14 cellular contexts compared by ENCODE assay signal in the genomic region with DNA sequence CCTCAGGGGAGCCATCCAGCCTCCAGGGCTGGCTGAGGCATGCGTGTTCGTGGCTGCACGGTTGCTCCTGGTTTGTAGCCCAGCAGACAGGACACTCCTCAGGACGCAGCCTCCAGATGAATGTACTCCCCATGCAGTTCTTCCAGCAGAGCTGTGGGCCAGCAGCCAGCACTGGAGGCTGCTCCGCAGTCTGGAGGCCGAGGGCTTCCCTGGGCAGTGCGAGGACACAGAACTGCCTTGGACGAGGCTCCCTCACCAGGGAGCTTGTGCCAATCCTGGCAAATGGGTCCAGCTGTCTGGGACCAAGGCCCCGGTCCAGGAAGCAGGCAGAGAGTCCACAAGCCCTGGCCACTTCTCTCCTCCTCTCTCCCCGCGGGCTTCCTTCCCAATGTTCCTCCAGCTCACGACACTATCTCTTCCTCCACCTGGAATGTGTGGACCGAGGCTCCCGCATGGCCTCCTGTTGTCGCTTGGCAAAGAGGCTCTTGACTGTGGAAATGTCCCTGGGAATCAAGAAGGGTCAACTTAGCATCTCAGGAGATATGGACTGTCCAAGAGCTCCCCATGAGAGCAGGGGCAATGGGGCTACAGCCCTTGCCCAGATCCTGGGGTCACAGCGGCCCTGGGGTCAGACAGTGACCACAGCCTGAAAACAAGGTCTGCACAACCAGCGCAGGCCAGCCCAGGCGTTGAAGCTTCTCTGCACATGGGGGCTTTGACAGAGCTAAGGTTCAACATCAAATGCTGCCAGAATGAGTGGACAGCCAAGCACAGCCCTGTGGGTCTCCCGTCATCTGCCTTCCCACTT. TPM values are rescaled to one million over a fixed set of nuclear protein-coding genes. Genes with fewer than 3 reads are reported as not detected.
DNase-seq lines count a peak whose midpoint lies in the region; ATAC-seq and TF ChIP-seq lines count a peak whose summit lies in the region.
"Had no signal": no experiment of that assay in that cellular context is flagged by ENCODE, and none has a peak within 500 bp of the region (broad histone marks: within the 10 kb centered on the region; RNA-seq: fewer than 3 reads in every experiment).

No MANE protein-coding gene starts in this region.

- H3K4me3 ChIP-seq in ascending aorta = no peak overlapping the region
- H3K4me3 ChIP-seq in heart right ventricle = no peak overlapping the region
- no peak overlapping the region for H3K4me3 ChIP-seq in psoas muscle
- H3K4me3 ChIP-seq in hepatocyte = no peak overlapping the region
- H3K4me3 ChIP-seq: esophagus squamous epithelium had no signal

- TF ChIP-seq CTCF in C4-2B (conservative IDR thresholded peaks at IDR 0.05) = no peak
- TF ChIP-seq CTCF in ascending aorta (IDR thresholded peaks at IDR 0.05) = no peak
- TF ChIP-seq CTCF in heart right ventricle (IDR thresholded peaks at IDR 0.05) = no peak
- TF ChIP-seq CTCF in psoas muscle (IDR thresholded peaks at IDR 0.05) = no peak
- no peak for TF ChIP-seq CTCF in hepatocyte (IDR thresholded peaks at IDR 0.05; ENCODE audit: poor library complexity)

- DNase-seq in ascending aorta (ENCODE audit: low spot score in 2 of 2) = no peak
- peak in 1 of 2 donors; percentile 74 for DNase-seq in heart right ventricle
- peak; percentile 55 to 76 for DNase-seq in psoas muscle
- DNase-seq in stimulated activated CD4-positive, alpha-beta T cell treated with anti-CD3 and anti-CD28 coated beads, Interleukin-15, amount 100 ng/mL, for 24 hours = no peak
- DNase-seq in T-helper 1 cell = no peak
- DNase-seq in hepatocyte (ENCODE audit: low spot score) = no peak
- DNase-seq in DMS153 (lab: John Stamatoyannopoulos, UW) = no peak
- DNase-seq: activated CD4-positive, alpha-beta T cell treated with anti-CD3 and anti-CD28 coated beads, Interleukin-2, amount 50 U/mL, for 1 hour; cortex of kidney; esophagus squamous epithelium; GDM1 had no signal

- no peaks in the 10 kb centered on the region for H3K9me2 ChIP-seq in hepatocyte (replicated peaks; ENCODE audit: insufficient read depth)

- no peak overlapping the region for H3K4me2 ChIP-seq in hepatocyte

- H3K79me2 ChIP-seq in hepatocyte = no peaks in the 10 kb centered on the region

- no peaks in the 10 kb centered on the region for H4K20me1 ChIP-seq in hepatocyte (ENCODE audit: insufficient read depth, poor library complexity, severe bottlenecking)

- H3K9me3 ChIP-seq in ascending aorta (no peaks in the 10 kb centered on the region), heart right ventricle (no peaks in the 10 kb centered on the region), psoas muscle (no peaks in the 10 kb centered on the region), hepatocyte (ENCODE audit: low read depth) (no peaks in the 10 kb centered on the region)
- H3K9me3 ChIP-seq: esophagus squamous epithelium had no signal

- H2AFZ ChIP-seq in hepatocyte = no peak overlapping the region

- intact Hi-C loops in ascending aorta (cut with DNase I) = no loop called here
- intact Hi-C loops in heart right ventricle (cut with DNase I) = no loop called here
- intact Hi-C loops in psoas muscle (cut with DNase I) = no loop called here

- peak overlapping the region; percentile 48 for H3K27ac ChIP-seq in C4-2B
- H3K27ac ChIP-seq in ascending aorta = peak overlapping the region; percentile 65 to 66
- H3K27ac ChIP-seq in heart right ventricle = peak overlapping the region in 2 of 10 donors; percentile 3 to 36
- no peak overlapping the region for H3K27ac ChIP-seq in psoas muscle
- H3K27ac ChIP-seq in hepatocyte = no peak overlapping the region
- H3K27ac ChIP-seq: esophagus squamous epithelium had no signal

- H3K27me3 ChIP-seq in ascending aorta (no peaks in the 10 kb centered on the region), heart right ventricle (peaks cover 0 to under 1% (median 0%) of the 10 kb centered on the region in 7 donors), psoas muscle (ENCODE audit: insufficient read depth in 3 of 3, low read length in 2 of 3) (no peaks in the 10 kb centered on the region), hepatocyte (no peaks in the 10 kb centered on the region)

- H3K4me1 ChIP-seq in ascending aorta (peaks cover 20 to 44% of the 10 kb centered on the region in 2 donors), heart right ventricle (peaks cover 28 to 72% (median 53%) of the 10 kb centered on the region in 9 donors), psoas muscle (peaks cover 55% of the 10 kb centered on the region), hepatocyte (ENCODE audit: insufficient read depth) (peaks cover 64% of the 10 kb centered on the region)

- ATAC-seq in heart right ventricle (peak in 6 of 8 donors; percentile 28 to 56 (median 42)), psoas muscle (peak in 3 of 4 donors; percentile 20 to 33 (median 23))
- ATAC-seq: Panc1 had no signal

- H3K36me3 ChIP-seq in ascending aorta (no peaks in the 10 kb centered on the region), heart right ventricle (no peaks in the 10 kb centered on the region), psoas muscle (ENCODE audit: insufficient read depth in 1 of 2, low read depth in 1 of 2) (no peaks in the 10 kb centered on the region), hepatocyte (replicated peaks; ENCODE audit: insufficient read depth, low read depth) (no peaks in the 10 kb centered on the region)
- H3K36me3 ChIP-seq: esophagus squamous epithelium had no signal

- 45 to 48% methylated on average over 19 of the region's 19 CpGs for WGBS in heart right ventricle, 2 donors
- 31 to 41% (median 37%) methylated on average over 18 to 19 of the region's 19 CpGs for WGBS in psoas muscle, 3 donors
- 87% methylated on average over 17 of the region's 19 CpGs for WGBS in hepatocyte (ENCODE audit: low lambda C conversion rate, missing lambda C conversion rate)

RNA-seq across cellular contexts. Expression of a gene that starts 5.3 kb away (rescaled TPM):
- total RNA-seq in ascending aorta (not detected), heart right ventricle (1 to 10 TPM in 3 of 10 donors, under 1 TPM in 3, not detected in 4; 0.30 to 8.5 (median 0.96) TPM), psoas muscle (not detected), hepatocyte (0.36 and 0.40 TPM in 2 replicates)
- polyA plus RNA-seq in heart right ventricle (1 to 10 TPM in 1 of 2 donors, not detected in 1; 2.0 TPM), psoas muscle (under 1 TPM in 2 of 3 donors, not detected in 1; 0.03 to 0.10 TPM), hepatocyte (2.3 and 2.7 TPM in 2 replicates)
- total RNA-seq: T-helper 2 cell treated with Interferon-gamma antibody and Interleukin-4, amounts not matched to agents 100 ng/mL and 5 ng/mL, for 36 hours had no signal

Comparison
In these comparisons a context has a peak if more than half of its experiments do, and no peak if none do; other contexts are left out.
1. H3K27ac ChIP-seq: peak in C4-2B (single experiment) and ascending aorta (2 of 2); none in psoas muscle (single experiment) and hepatocyte (single experiment).
2. DNase-seq: peak in psoas muscle (2 of 2); none in ascending aorta (0 of 2), stimulated activated CD4-positive, alpha-beta T cell treated with anti-CD3 and anti-CD28 coated beads, Interleukin-15, amount 100 ng/mL, for 24 hours (single experiment), T-helper 1 cell (0 of 5), hepatocyte (single experiment) and DMS153 (single experiment).